ENCODE assay signal across 8 cellular contexts in genomic region chr1:56831874-56832693, GRCh38. TPM values are rescaled to one million over a fixed set of nuclear protein-coding genes. Genes with fewer than 3 reads are reported as not detected.
DNase-seq lines count a peak whose midpoint lies in the region; ATAC-seq and TF ChIP-seq lines count a peak whose summit lies in the region.

No MANE protein-coding gene starts in this region.

- intact Hi-C loops in colonic mucosa (cut with DNase I) = loop anchor here (10.0 kb wide), 1 partner anchor 1323 kb away; no protein-coding TSS in a partner anchor
- intact Hi-C loops in lower leg skin (cut with DNase I; ENCODE audit: low total_unique reads) = no loop called here

- no peak overlapping the region for H3K27ac ChIP-seq in colonic mucosa

- no peaks in the 10 kb centered on the region for H3K9me3 ChIP-seq in colonic mucosa

- peak; percentile 95 for TF ChIP-seq CTCF in colonic mucosa (IDR thresholded peaks at IDR 0.05)
- peak in 1 of 3 donors; percentile 83 for TF ChIP-seq CTCF in lower leg skin (IDR thresholded peaks at IDR 0.05)

- no peaks in the 10 kb centered on the region for H3K27me3 ChIP-seq in colonic mucosa

- H3K4me3 ChIP-seq in colonic mucosa = no peak overlapping the region
- H3K4me3 ChIP-seq in lower leg skin (ENCODE audit: low read depth, poor library complexity, severe bottlenecking) = no peak overlapping the region

- ATAC-seq in HG02970 (IDR thresholded peaks at IDR 0.05; ENCODE audit: low FRiP score, unreplicated experiment) = peak; percentile 80

- TF ChIP-seq POLR2A in lower leg skin (IDR thresholded peaks at IDR 0.05) = no peak

- peak; percentile 26 to 58 for DNase-seq in NCI-H524 (lab: John Stamatoyannopoulos, UW)
- no peak for DNase-seq in NCI-H524 treated with DMSO at 0.1 percent for 48 hours (lab: John Stamatoyannopoulos, UW)
- DNase-seq in NCI-H226 = peak; percentile 77
- peak; percentile 49 to 63 for DNase-seq in activated CD4-positive, alpha-beta T cell treated with anti-CD3 and anti-CD28 coated beads for 4 hours
- DNase-seq in colonic mucosa = peak; percentile 61
- DNase-seq in lower leg skin (ENCODE audit: low spot score in 2 of 2) = peak; percentile 49 to 85
- peak; percentile 46 to 57 (median 50) for DNase-seq in stimulated activated CD4-positive, alpha-beta T cell treated with anti-CD3 and anti-CD28 coated beads, TNF-alpha, amount 100 ng/mL, for 24 hours (ENCODE audit: low read depth in 3 of 3)

- H3K9ac ChIP-seq in colonic mucosa (ENCODE audit: low read depth in 2 of 2, low read length in 2 of 2) = no peak overlapping the region

- H3K4me1 ChIP-seq in colonic mucosa = no peaks in the 10 kb centered on the region

- WGBS in lower leg skin, 2 donors = 12 to 14% methylated on average over 8 of the region's 8 CpGs

- no peaks in the 10 kb centered on the region for H3K36me3 ChIP-seq in colonic mucosa

RNA-seq across cellular contexts. Expression of gene FYB2, which starts 12.9 kb away (rescaled TPM):
- total RNA-seq in colonic mucosa (under 1 TPM; 0.32 to 0.66 TPM), lower leg skin (under 1 TPM in 1 of 4 donors, not detected in 3; 0.19 TPM)

RNA-seq across cellular contexts. Expression of gene C8A, which starts 22.5 kb away (rescaled TPM):
- total RNA-seq in colonic mucosa (not detected), lower leg skin (not detected)
